ENCODE assay signal across 1 cellular context in genomic region chr4:112652216-112652615, GRCh38.
TF ChIP-seq lines count a peak whose summit lies in the region.

No MANE protein-coding gene starts in this region.

TF ChIP-seq in SK-N-SH treated with all-trans-retinoic acid at 6 μM for 48 hours, 23 proteins besides CTCF, POLR2A, EP300 and RAD21 (continued from another document):
- TF ChIP-seq CSRNP3 (CRISPR knock-in tag; IDR thresholded peaks at IDR 0.05) (no peak), PATZ1 (CRISPR knock-in tag; IDR thresholded peaks at IDR 0.05; ENCODE audit: borderline replicate concordance) (no peak), ZFP30 (CRISPR knock-in tag; IDR thresholded peaks at IDR 0.05) (no peak)
TF ChIP-seq in SK-N-SH treated with all-trans-retinoic acid at 6 μM for 48 hours: peak in this region for 0.
